In the genomic region with DNA sequence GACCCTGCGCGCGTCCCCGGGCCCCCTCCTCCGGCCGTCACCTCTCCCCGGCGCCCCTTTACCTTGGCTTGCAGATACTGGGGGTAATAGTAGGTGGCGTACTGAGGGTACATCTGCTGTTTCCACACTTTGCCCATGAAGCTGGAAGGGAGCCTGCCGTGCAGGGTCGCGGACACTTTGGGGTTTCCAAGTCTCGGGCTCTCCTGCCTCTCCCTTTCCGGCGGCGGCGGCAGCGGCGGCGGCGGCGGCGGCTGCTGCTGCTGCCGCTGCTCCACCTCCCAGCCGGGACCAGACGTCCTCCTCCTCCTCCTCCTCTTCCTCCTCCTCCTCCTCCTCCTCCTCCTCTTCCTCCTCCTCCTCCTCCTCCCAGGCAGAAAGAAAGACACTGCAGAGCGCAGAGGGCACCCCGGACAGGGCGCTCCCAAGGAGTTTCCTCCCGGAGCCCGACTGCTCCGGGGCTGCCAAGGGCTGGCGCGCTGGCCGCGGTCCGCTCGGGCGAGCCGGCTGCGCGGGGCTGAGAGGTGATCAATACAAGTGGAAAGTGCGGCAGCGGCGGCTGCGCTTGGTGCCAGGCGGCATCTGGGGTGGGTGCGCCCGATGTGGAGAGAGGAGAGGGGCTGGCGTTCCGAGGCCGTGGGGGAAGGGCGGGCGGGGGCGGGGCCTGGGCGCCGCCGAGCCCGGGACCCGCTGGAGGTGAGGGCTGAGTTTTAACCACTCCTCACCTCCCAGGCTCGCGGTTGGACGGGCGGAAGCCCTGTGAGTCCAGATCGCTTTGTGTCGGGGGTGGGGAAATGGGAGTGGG, we compare ENCODE assay signal across 8 cellular contexts. TPM values are rescaled to one million over a fixed set of nuclear protein-coding genes. Genes with fewer than 3 reads are reported as not detected.
DNase-seq lines count a peak whose midpoint lies in the region; ATAC-seq and TF ChIP-seq lines count a peak whose summit lies in the region.

A gene with protein sequence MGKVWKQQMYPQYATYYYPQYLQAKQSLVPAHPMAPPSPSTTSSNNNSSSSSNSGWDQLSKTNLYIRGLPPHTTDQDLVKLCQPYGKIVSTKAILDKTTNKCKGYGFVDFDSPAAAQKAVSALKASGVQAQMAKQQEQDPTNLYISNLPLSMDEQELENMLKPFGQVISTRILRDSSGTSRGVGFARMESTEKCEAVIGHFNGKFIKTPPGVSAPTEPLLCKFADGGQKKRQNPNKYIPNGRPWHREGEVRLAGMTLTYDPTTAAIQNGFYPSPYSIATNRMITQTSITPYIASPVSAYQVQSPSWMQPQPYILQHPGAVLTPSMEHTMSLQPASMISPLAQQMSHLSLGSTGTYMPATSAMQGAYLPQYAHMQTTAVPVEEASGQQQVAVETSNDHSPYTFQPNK (minus strand): TSS at position 581 of the 802 bp plus-strand sequence. CDS start 444 bp downstream, at position 137.

- peak; percentile 51 to 73 (median 60) for ATAC-seq in right lobe of liver

- TF ChIP-seq POLR2A in right lobe of liver (IDR thresholded peaks at IDR 0.05): no peak

- under 1% methylated on average over 36 of the region's 66 CpGs for WGBS in right lobe of liver (ENCODE audit: insufficient coverage, low coverage, low lambda C conversion rate, missing lambda C conversion rate)

- intact Hi-C loops in dorsolateral prefrontal cortex (cut with DNase I) (loop anchor here in 1 of 2 donors (5.0 kb wide), 1 partner anchor 86 kb away; no protein-coding TSS in a partner anchor), right lobe of liver (cut with DNase I) (no loop called here)

- H3K4me3 ChIP-seq in dorsolateral prefrontal cortex (peak within 1 kb of the TSS; percentile 50 to 86 (median 75)), right lobe of liver (peak within 1 kb of the TSS; percentile 80 to 87 (median 86))

- no peaks in the 10 kb centered on the region for H3K36me3 ChIP-seq in right lobe of liver

- H3K27ac ChIP-seq in dorsolateral prefrontal cortex: peak within 1 kb of the TSS in 58 of 59 donors; percentile 11 to 93 (median 82)
- H3K27ac ChIP-seq in right lobe of liver: peak within 1 kb of the TSS; percentile 92 to 95 (median 93)

- TF ChIP-seq CTCF in dorsolateral prefrontal cortex (IDR thresholded peaks at IDR 0.05 in 54 of 56, conservative IDR thresholded peaks at IDR 0.05 in 2 of 56; ENCODE audit: low read depth in 1 of 56, partially characterized antibody in 56 of 56): no peak
- TF ChIP-seq CTCF in right lobe of liver (IDR thresholded peaks at IDR 0.05): no peak

- peaks cover 0 to 15% (median 0%) of the 10 kb centered on the region in 45 donors for H3K27me3 ChIP-seq in dorsolateral prefrontal cortex
- no peaks in the 10 kb centered on the region for H3K27me3 ChIP-seq in right lobe of liver

- H3K9me3 ChIP-seq in right lobe of liver: no peaks in the 10 kb centered on the region

- DNase-seq in NCI-H146 (lab: John Stamatoyannopoulos, UW) (peak; percentile 1), NCI-H146 treated with DMSO at 0.1 percent for 48 hours (lab: John Stamatoyannopoulos, UW; ENCODE audit: unreplicated experiment) (no peak), NCI-H2171 treated with DMSO at 0.1 percent for 48 hours (lab: John Stamatoyannopoulos, UW) (peak; percentile 68), dorsolateral prefrontal cortex (peak in 3 of 10 donors; percentile 27 to 47 (median 47)), right lobe of liver (peak; percentile 57 to 76 (median 74)), cerebellar cortex (ENCODE audit: low spot score) (no peak)
- peak; percentile 56 for DNase-seq in activated CD4-positive, alpha-beta T cell treated with anti-CD3 and anti-CD28 coated beads, Interleukin-2, amount 50 U/mL, for 1 hour
- DNase-seq in stimulated activated CD4-positive, alpha-beta T cell treated with anti-CD3 and anti-CD28 coated beads, Interleukin-4, amount 100 ng/mL, for 48 hours (ENCODE audit: low read depth in 2 of 2): peak; percentile 37

- H3K4me1 ChIP-seq in right lobe of liver: peaks cover 0 to 17% (median 3%) of the 10 kb centered on the region in 4 donors

RNA-seq across cellular contexts. Expression of the gene that starts here (rescaled TPM):
- total RNA-seq in dorsolateral prefrontal cortex (10 to 100 TPM; 12.5 to 38.5 (median 24.7) TPM), right lobe of liver (10 to 100 TPM in 4 of 6 experiments, 1 to 10 TPM in 2; 8.5 to 21.4 (median 14.3) TPM)

Comparison
In these comparisons a context has a peak if more than half of its experiments do, and no peak if none do; other contexts are left out.
1. DNase-seq: peak in NCI-H146 (single experiment), NCI-H2171 treated with DMSO at 0.1 percent for 48 hours (single experiment), activated CD4-positive, alpha-beta T cell treated with anti-CD3 and anti-CD28 coated beads, Interleukin-2, amount 50 U/mL, for 1 hour (single experiment), right lobe of liver (3 of 3) and stimulated activated CD4-positive, alpha-beta T cell treated with anti-CD3 and anti-CD28 coated beads, Interleukin-4, amount 100 ng/mL, for 48 hours (2 of 2); none in NCI-H146 treated with DMSO at 0.1 percent for 48 hours (single experiment) and cerebellar cortex (single experiment).